ENCODE assay signal across 1 cellular context in the genomic region with DNA sequence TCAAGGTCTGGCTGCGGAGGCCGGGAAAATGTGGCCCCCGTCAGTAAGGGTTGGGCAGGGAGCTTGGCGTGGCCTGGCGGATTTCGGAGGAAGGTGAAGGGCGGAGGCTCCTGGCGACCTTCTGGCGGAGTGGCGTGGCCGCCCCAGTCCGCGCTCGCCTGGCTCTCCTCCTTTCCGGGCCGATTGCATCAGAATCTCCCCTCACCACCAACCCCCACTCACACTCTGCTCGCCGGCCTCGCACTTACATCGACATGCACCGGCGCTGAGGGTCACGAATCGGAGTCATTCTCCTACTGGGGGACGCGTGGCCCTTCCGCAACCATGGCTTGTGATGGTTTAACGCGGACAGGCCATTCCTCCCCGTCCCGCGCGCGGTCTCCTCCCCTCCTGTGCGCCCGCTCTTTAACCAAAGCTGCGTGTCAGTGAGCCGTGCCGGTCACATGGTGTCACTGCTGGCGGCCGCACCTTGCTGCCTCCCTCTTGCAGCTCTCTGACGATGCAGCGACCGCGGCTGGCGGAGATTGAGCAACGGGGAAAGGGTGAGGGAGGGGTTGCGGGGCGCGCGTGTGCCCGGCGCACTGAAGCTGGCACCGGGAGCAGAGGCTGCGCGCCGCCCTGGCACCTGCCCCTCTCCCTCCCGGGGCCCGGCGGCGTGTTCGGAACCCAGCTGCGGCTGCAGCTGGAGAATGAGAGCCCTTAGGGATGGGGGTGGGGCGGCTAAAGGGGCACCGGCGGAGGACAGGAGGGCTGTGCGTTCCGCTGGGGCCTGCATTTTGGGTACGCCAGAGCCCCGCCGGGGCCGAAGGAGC.
TF ChIP-seq lines count a peak whose summit lies in the region.

A gene (minus strand): TSS at position 427 of the 812 bp plus-strand sequence. CDS start 29,243 bp downstream, outside the sequence.

TF ChIP-seq in IMR-90, 13 proteins besides CTCF, POLR2A, EP300 and RAD21:
- TF ChIP-seq MAZ (IDR thresholded peaks at IDR 0.05; ENCODE audit: borderline replicate concordance, low read depth, low read length) = no peak
- no peak for TF ChIP-seq MAFK (IDR thresholded peaks at IDR 0.05; ENCODE audit: low read depth, low read length)
- TF ChIP-seq, protein P1, sequence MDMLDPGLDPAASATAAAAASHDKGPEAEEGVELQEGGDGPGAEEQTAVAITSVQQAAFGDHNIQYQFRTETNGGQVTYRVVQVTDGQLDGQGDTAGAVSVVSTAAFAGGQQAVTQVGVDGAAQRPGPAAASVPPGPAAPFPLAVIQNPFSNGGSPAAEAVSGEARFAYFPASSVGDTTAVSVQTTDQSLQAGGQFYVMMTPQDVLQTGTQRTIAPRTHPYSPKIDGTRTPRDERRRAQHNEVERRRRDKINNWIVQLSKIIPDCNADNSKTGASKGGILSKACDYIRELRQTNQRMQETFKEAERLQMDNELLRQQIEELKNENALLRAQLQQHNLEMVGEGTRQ (IDR thresholded peaks at IDR 0.05; ENCODE audit: low read depth, low read length) = peak; percentile 83
- TF ChIP-seq MXI1 (IDR thresholded peaks at IDR 0.05; ENCODE audit: borderline replicate concordance, low read depth, low read length) = peak; percentile 53; the same call in 1 of the 2 replicates
- peak; percentile 91 for TF ChIP-seq CEBPB (IDR thresholded peaks at IDR 0.05; ENCODE audit: low read depth, low read length)
- TF ChIP-seq BHLHE40 (IDR thresholded peaks at IDR 0.05; ENCODE audit: low read depth, low read length) = peak; percentile 65; the same call in 1 of the 2 replicates
- TF ChIP-seq RFX5 (IDR thresholded peaks at IDR 0.05; ENCODE audit: low read depth, low read length) = no peak
